Comparison of ENCODE assay signal across 8 cellular contexts in the genomic region with DNA sequence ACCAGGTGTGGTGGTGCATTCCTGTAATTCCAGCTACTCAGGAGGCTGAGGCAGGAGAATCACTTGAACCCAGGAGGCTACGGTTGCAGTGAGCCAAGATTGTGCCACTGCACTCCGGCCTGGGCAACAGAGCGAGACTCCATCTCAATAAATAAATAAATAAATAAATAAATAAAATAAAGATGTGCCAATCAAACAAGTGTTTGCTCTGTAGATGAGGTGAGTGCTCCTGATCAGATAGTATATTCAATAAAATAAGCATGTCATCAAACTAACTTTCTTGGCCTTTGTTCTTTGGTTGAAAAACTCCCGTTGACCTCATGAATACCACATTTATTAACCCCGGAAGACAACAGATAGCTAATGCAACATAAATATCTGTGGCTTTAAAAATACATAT. TPM values are rescaled to one million over a fixed set of nuclear protein-coding genes. Genes with fewer than 3 reads are reported as not detected.
A peak's percentile ranks its signal among the peaks of the same experiment; 100 is the strongest.
DNase-seq lines count a peak whose midpoint lies in the region; TF ChIP-seq lines count a peak whose summit lies in the region.
"Not testable (repeated sequence)": the region's sequence is repeated elsewhere in the genome, so short reads cannot be mapped to it uniquely, and the experiment has no call there.

No MANE protein-coding gene starts in this region.

- H3K23ac ChIP-seq in mesendoderm (ENCODE audit: low read length) = not testable (repeated sequence)

- not testable (repeated sequence) for H2BK15ac ChIP-seq in mesendoderm (replicated peaks; ENCODE audit: low read depth)

- CTCF ChIA-PET in Calu3 (lab: Charles Lee) = interaction anchor here (0.7 to 2.5 kb wide), 2 partner anchors 43 to 61 kb away, joined by 3 to 21 read pairs; no protein-coding TSS in a partner anchor

- H3K27me3 Mint-ChIP-seq in Calu3 (ENCODE audit: unreplicated experiment) = not testable (repeated sequence)

- H3K27me3 ChIP-seq in Loucy (ENCODE audit: insufficient read depth, low read length, poor library complexity, severe bottlenecking); duodenal mucosa (ENCODE audit: control insufficient read depth in 1 of 2, insufficient read depth in 2 of 2, low read length in 2 of 2); left ventricle myocardium inferior (ENCODE audit: low read depth); mesendoderm (ENCODE audit: insufficient read depth, low read length, poor library complexity); osteoblast (ENCODE audit: insufficient read depth, low read length); thyroid gland: not testable (repeated sequence)

- BruUV-seq in Calu3 (replicated peaks; lab: Mats Ljungman, UMichigan) = not testable (repeated sequence)

- TF ChIP-seq CTCF in Calu3 (IDR thresholded peaks at IDR 0.05; ENCODE audit: unreplicated experiment); Loucy (conservative IDR thresholded peaks at IDR 0.05; ENCODE audit: low read length); left ventricle myocardium inferior (IDR thresholded peaks at IDR 0.05; ENCODE audit: borderline replicate concordance); osteoblast (IDR thresholded peaks at IDR 0.05; ENCODE audit: extremely low read depth, low read depth, low read length); thyroid gland (IDR thresholded peaks at IDR 0.05): not testable (repeated sequence)

- H3K9me3 Mint-ChIP-seq in Calu3 (ENCODE audit: low read depth, unreplicated experiment) = not testable (repeated sequence)

- H4K20me1 ChIP-seq in Loucy (ENCODE audit: insufficient read depth, low read length, poor library complexity, severe bottlenecking); osteoblast (ENCODE audit: insufficient read depth, low read length): not testable (repeated sequence)

- not testable (repeated sequence) for H2AK5ac ChIP-seq in mesendoderm (ENCODE audit: low read length)

- no CpG with 5 or more reads among the region's 5 CpGs for WGBS in mesendoderm (ENCODE audit: extremely low coverage, insufficient coverage, low lambda C conversion rate)
- 66 to 67% methylated on average over 5 of the region's 5 CpGs for WGBS in thyroid gland, 2 donors

- H4K5ac ChIP-seq in mesendoderm (ENCODE audit: low read length) = not testable (repeated sequence)

- H3K4me1 ChIP-seq in Loucy (ENCODE audit: insufficient read depth, low read length, poor library complexity, severe bottlenecking) (peaks cover 33% of the 10 kb centered on the region), left ventricle myocardium inferior (peaks cover 15% of the 10 kb centered on the region), mesendoderm (ENCODE audit: control insufficient read depth, low read depth, low read length) (peaks cover 18% of the 10 kb centered on the region), thyroid gland (peaks cover 5 to 24% of the 10 kb centered on the region in 2 donors)
- H3K4me1 ChIP-seq in duodenal mucosa (ENCODE audit: control insufficient read depth in 1 of 2, insufficient read depth in 2 of 2, low read length in 2 of 2); osteoblast (ENCODE audit: insufficient read depth, low read length): not testable (repeated sequence)

- not testable (repeated sequence) for H3K9me2 ChIP-seq in Loucy (replicated peaks; ENCODE audit: low read depth, low read length)

- not testable (repeated sequence) for H3K4me3 ChIP-seq in Loucy (ENCODE audit: low read length, poor library complexity, severe bottlenecking); mesendoderm (ENCODE audit: low read length); thyroid gland (replicated peaks in 1 of 3)
- peak overlapping the region; percentile 68 to 81 for H3K4me3 ChIP-seq in duodenal mucosa (ENCODE audit: low read depth in 1 of 2, low read length in 2 of 2)
- peak overlapping the region; percentile 60 for H3K4me3 ChIP-seq in left ventricle myocardium inferior
- peak overlapping the region; percentile 50 for H3K4me3 ChIP-seq in osteoblast (ENCODE audit: insufficient read depth, low read length)

- peak overlapping the region; percentile 86 for H3K4me3 Mint-ChIP-seq in Calu3 (ENCODE audit: low read depth, unreplicated experiment)

- not testable (repeated sequence) for H3K79me2 ChIP-seq in Loucy (ENCODE audit: insufficient read depth, low read length); mesendoderm (ENCODE audit: control insufficient read depth, insufficient read depth, low read length); osteoblast (ENCODE audit: insufficient read depth, low read length)

- H3K36me3 ChIP-seq in Loucy (ENCODE audit: insufficient read depth, low read length); duodenal mucosa (ENCODE audit: control insufficient read depth in 1 of 2, insufficient read depth in 2 of 2, low read length in 2 of 2); left ventricle myocardium inferior; mesendoderm (ENCODE audit: control insufficient read depth, insufficient read depth, low read length); osteoblast (ENCODE audit: insufficient read depth, low read length); thyroid gland: not testable (repeated sequence)

- H2AFZ ChIP-seq in Loucy (ENCODE audit: low read length) = not testable (repeated sequence)
- peak overlapping the region; percentile 69 for H2AFZ ChIP-seq in osteoblast (ENCODE audit: low read length)

- intact Hi-C loops in Calu3 (cut with micrococcal nuclease; ENCODE audit: unreplicated experiment) = loop anchor here (2.0 kb wide), 1 partner anchor 61 kb away; no protein-coding TSS in a partner anchor
- intact Hi-C loops in left ventricle myocardium inferior (cut with micrococcal nuclease); thyroid gland (cut with DNase I): not testable (repeated sequence)

- H3K9ac ChIP-seq in Loucy (ENCODE audit: low read depth, low read length, poor library complexity, severe bottlenecking) = peak overlapping the region; percentile 45
- not testable (repeated sequence) for H3K9ac ChIP-seq in duodenal mucosa (ENCODE audit: low read depth in 1 of 2, low read length in 2 of 2); mesendoderm (ENCODE audit: low read length)

- H3K9me3 ChIP-seq in Loucy (ENCODE audit: insufficient read depth, low read depth, low read length); duodenal mucosa (ENCODE audit: control insufficient read depth in 1 of 2, low read length in 2 of 2); left ventricle myocardium inferior (replicated peaks); osteoblast (ENCODE audit: low read depth, low read length); thyroid gland: not testable (repeated sequence)

- H3K27ac Mint-ChIP-seq in Calu3 (ENCODE audit: unreplicated experiment) = peak overlapping the region; percentile 92

- not testable (repeated sequence) for TF ChIP-seq POLR2A in thyroid gland (IDR thresholded peaks at IDR 0.05)

- H3K4ac ChIP-seq in mesendoderm (ENCODE audit: low read depth, low read length) = not testable (repeated sequence)

- H2BK5ac ChIP-seq in mesendoderm (ENCODE audit: low read length) = not testable (repeated sequence)

- H4K8ac ChIP-seq in mesendoderm (ENCODE audit: low read depth, low read length) = not testable (repeated sequence)

- H3F3A ChIP-seq in Loucy (ENCODE audit: low read depth) = not testable (repeated sequence)

- peaks cover 24% of the 10 kb centered on the region for H3K36me3 Mint-ChIP-seq in Calu3 (ENCODE audit: insufficient read depth, unreplicated experiment)

- H2BK120ac ChIP-seq in mesendoderm (ENCODE audit: low read depth, low read length) = not testable (repeated sequence)

- H3K4me2 ChIP-seq in Loucy (ENCODE audit: low read depth, low read length, poor library complexity, severe bottlenecking) (peak overlapping the region; percentile 88), mesendoderm (ENCODE audit: low read length) (peak overlapping the region; percentile 42), osteoblast (ENCODE audit: insufficient read depth, low read length) (peak overlapping the region; percentile 71)

- peak overlapping the region; percentile 52 for H3K27ac ChIP-seq in angular gyrus (ENCODE audit: low read depth, low read length)
- not testable (repeated sequence) for H3K27ac ChIP-seq in duodenal mucosa (ENCODE audit: low read depth, low read length); mesendoderm (ENCODE audit: low read depth, low read length); osteoblast (ENCODE audit: low read depth, low read length)
- peak overlapping the region; percentile 51 for H3K27ac ChIP-seq in left ventricle myocardium inferior (replicated peaks)
- H3K27ac ChIP-seq in thyroid gland = peak overlapping the region; percentile 72 to 82 (median 79)

- DNase-seq in Calu3; left ventricle myocardium inferior; mesendoderm; osteoblast (ENCODE audit: insufficient read length, low spot score, missing footprints); thyroid gland: not testable (repeated sequence)

- not testable (repeated sequence) for H3K18ac ChIP-seq in mesendoderm (ENCODE audit: low read length)

- not testable (repeated sequence) for H3K79me1 ChIP-seq in mesendoderm (ENCODE audit: low read length)

- peak overlapping the region; percentile 80 for H3K56ac ChIP-seq in mesendoderm (ENCODE audit: low read length)

- peaks cover 15% of the 10 kb centered on the region for H3K4me1 Mint-ChIP-seq in Calu3 (ENCODE audit: low read depth, unreplicated experiment)

RNA-seq across cellular contexts. Expression of gene TRIM2, which starts 0.5 kb away (rescaled TPM):
- total RNA-seq in Calu3 (2022) (35.5 and 49.6 TPM in 2 replicates), left ventricle myocardium inferior (20.2 TPM), osteoblast (39.8 and 54.5 TPM in 2 replicates), thyroid gland (100 to 1,000 TPM; 146 to 229 (median 192) TPM)
- 13.0 TPM for polyA plus RNA-seq in mesendoderm (2013, experiment 1 of 2)
- polyA plus RNA-seq in mesendoderm (2013, experiment 2 of 2) = 13.2 TPM
